8 cellular contexts compared by ENCODE assay signal in genomic region chr5:112921031-112921832, GRCh38. TPM values are rescaled to one million over a fixed set of nuclear protein-coding genes. Genes with fewer than 3 reads are reported as not detected.
DNase-seq lines count a peak whose midpoint lies in the region; ATAC-seq and TF ChIP-seq lines count a peak whose summit lies in the region.

No MANE protein-coding gene starts in this region.

- H3K36me3 ChIP-seq in PC-9 (ENCODE audit: low read depth) (0 out of 2 replicates have a peak, but pooled peaks cover 6% of the 10 kb centered on the region), subcutaneous abdominal adipose tissue (ENCODE audit: control insufficient read depth in 5 of 5, insufficient read depth in 5 of 5, low read length in 5 of 5) (peaks cover 6 to 34% (median 17%) of the 10 kb centered on the region in 5 donors)

- TF ChIP-seq CTCF in PC-9 (conservative IDR thresholded peaks at IDR 0.05): no peak

- H3K27me3 ChIP-seq in PC-9 (ENCODE audit: insufficient read depth, low read depth) (no peaks in the 10 kb centered on the region), subcutaneous abdominal adipose tissue (ENCODE audit: control insufficient read depth in 5 of 5, insufficient read depth in 4 of 5, low read length in 5 of 5) (no peaks in the 10 kb centered on the region)

- H3K27ac Mint-ChIP-seq in naive thymus-derived CD8-positive, alpha-beta T cell: peak overlapping the region; percentile 32 to 97 (median 82)

- TSS peak; percentile 62 for BruUV-seq in PC-9 (replicated peaks; lab: Mats Ljungman, UMichigan)

- DNase-seq in COR-L47 (lab: John Stamatoyannopoulos, UW) (peak; percentile 72), HK-2 (ENCODE audit: unreplicated experiment) (peak; percentile 62), PC-9 (peak; percentile 53 to 68), fibroblast of peridontal ligament (ENCODE audit: extremely low read depth) (peak; percentile 55)
- peak; percentile 40 for DNase-seq in activated effector memory CD4-positive, alpha-beta T cell treated with Interleukin-2 at 50 U/mL for 16 hours
- DNase-seq in naive thymus-derived CD8-positive, alpha-beta T cell: peak; percentile 27 to 72 (median 54)

- peak overlapping the region; percentile 53 for H3K27ac ChIP-seq in PC-9
- peak overlapping the region; percentile 97 for H3K27ac ChIP-seq in subcutaneous abdominal adipose tissue (ENCODE audit: low read depth, low read length)

- peak overlapping the region; percentile 70 for H3K4me2 ChIP-seq in PC-9

- H3K4me3 Mint-ChIP-seq in naive thymus-derived CD8-positive, alpha-beta T cell: peak overlapping the region; percentile 78 to 95 (median 90)

- H3K9me3 ChIP-seq in PC-9 (ENCODE audit: insufficient read depth, low read depth) (no peaks in the 10 kb centered on the region), subcutaneous abdominal adipose tissue (ENCODE audit: control insufficient read depth in 5 of 5, low read length in 5 of 5) (no peaks in the 10 kb centered on the region)

- intact Hi-C loops in PC-9 (cut with micrococcal nuclease; ENCODE audit: unreplicated experiment): loop anchor here (1.0 to 5.0 kb wide), 2 partner anchors 37 to 759 kb away; no protein-coding TSS in a partner anchor

- peaks cover 4% of the 10 kb centered on the region; the same call in 1 of the 2 replicates for H3F3A ChIP-seq in PC-9 (ENCODE audit: insufficient read depth, low read depth)

- H3K4me1 ChIP-seq in PC-9 (replicated peaks; ENCODE audit: insufficient read depth): peaks cover 7% of the 10 kb centered on the region; the same call in 1 of the 2 replicates
- peaks cover 3 to 56% (median 46%) of the 10 kb centered on the region in 5 donors for H3K4me1 ChIP-seq in subcutaneous abdominal adipose tissue (ENCODE audit: control insufficient read depth in 5 of 5, insufficient read depth in 5 of 5, low read length in 5 of 5)

- POLR2A ChIA-PET in PC-9 (lab: Charles Lee; ENCODE audit: unreplicated experiment): interaction anchor here (0.6 to 1.1 kb wide), 2 partner anchors 39 to 42 kb away, joined by 5 to 6 read pairs; no protein-coding TSS in a partner anchor
- POLR2A ChIA-PET in naive thymus-derived CD8-positive, alpha-beta T cell (lab: Charles Lee): interaction anchor here (0.5 to 4.5 kb wide), 15 partner anchors 9 to 593 kb away, joined by 3 to 44 read pairs (median 4); partner anchors contain the start of genes DCP2, SRP19 and YTHDC2

- no peaks in the 10 kb centered on the region for H3K9me2 ChIP-seq in PC-9 (ENCODE audit: insufficient read depth)

- H4K20me1 ChIP-seq in PC-9 (ENCODE audit: insufficient read depth): no peaks in the 10 kb centered on the region

- no peaks in the 10 kb centered on the region for H3K9me3 Mint-ChIP-seq in naive thymus-derived CD8-positive, alpha-beta T cell

- peaks cover 23% of the 10 kb centered on the region for H3K79me2 ChIP-seq in PC-9 (ENCODE audit: low read depth)

- peaks cover 32 to 83% (median 69%) of the 10 kb centered on the region in 4 donors for H3K4me1 Mint-ChIP-seq in naive thymus-derived CD8-positive, alpha-beta T cell

- peak overlapping the region; percentile 93 for H2AFZ ChIP-seq in PC-9

- H3K4me3 ChIP-seq in PC-9 (peak overlapping the region; percentile 97), subcutaneous abdominal adipose tissue (ENCODE audit: low read depth in 1 of 5, low read length in 5 of 5) (peak overlapping the region; percentile 85 to 99 (median 92))

- CTCF ChIA-PET in PC-9 (lab: Charles Lee): interaction anchor here (0.5 to 0.7 kb wide), 2 partner anchors 38 to 62 kb away, joined by 3 to 6 read pairs; no protein-coding TSS in a partner anchor

- no peaks in the 10 kb centered on the region for H3K27me3 Mint-ChIP-seq in naive thymus-derived CD8-positive, alpha-beta T cell

- peaks cover 0 to 26% (median 8%) of the 10 kb centered on the region in 3 donors for H3K36me3 Mint-ChIP-seq in naive thymus-derived CD8-positive, alpha-beta T cell

- peak; percentile 29 for ATAC-seq in GM19468 (IDR thresholded peaks at IDR 0.05; ENCODE audit: extremely low read depth, unreplicated experiment)
- ATAC-seq in naive thymus-derived CD8-positive, alpha-beta T cell: peak; percentile 41 to 69

- peak overlapping the region; percentile 79 to 98 (median 94) for H3K9ac ChIP-seq in subcutaneous abdominal adipose tissue (ENCODE audit: low read length in 5 of 5)

RNA-seq across cellular contexts. Expression of gene REEP5, which starts 0.8 kb away (rescaled TPM):
- 45.2 and 53.6 TPM in 2 replicates for total RNA-seq in PC-9 (2021)
- 10 to 100 TPM; 33.1 to 35.4 TPM for total RNA-seq in naive thymus-derived CD8-positive, alpha-beta T cell
- 10 to 100 TPM; 35.5 to 59.2 (median 39.3) TPM for polyA plus RNA-seq in naive thymus-derived CD8-positive, alpha-beta T cell

RNA-seq across cellular contexts. Expression of gene DCP2, which starts 55.4 kb away (rescaled TPM):
- total RNA-seq in PC-9 (2021): 40.0 and 45.6 TPM in 2 replicates
- total RNA-seq in naive thymus-derived CD8-positive, alpha-beta T cell: 10 to 100 TPM; 65.1 to 67.9 TPM
- 10 to 100 TPM; 48.3 to 53.0 (median 50.7) TPM for polyA plus RNA-seq in naive thymus-derived CD8-positive, alpha-beta T cell

Comparison
In these comparisons a context has a peak if more than half of its experiments do, and no peak if none do; other contexts are left out.
1. Peak in every context shown above with its lines: DNase-seq, ATAC-seq, H3K4me3 ChIP-seq and H3K27ac ChIP-seq.